Comparison of ENCODE assay signal across 17 cellular contexts in the genomic region with DNA sequence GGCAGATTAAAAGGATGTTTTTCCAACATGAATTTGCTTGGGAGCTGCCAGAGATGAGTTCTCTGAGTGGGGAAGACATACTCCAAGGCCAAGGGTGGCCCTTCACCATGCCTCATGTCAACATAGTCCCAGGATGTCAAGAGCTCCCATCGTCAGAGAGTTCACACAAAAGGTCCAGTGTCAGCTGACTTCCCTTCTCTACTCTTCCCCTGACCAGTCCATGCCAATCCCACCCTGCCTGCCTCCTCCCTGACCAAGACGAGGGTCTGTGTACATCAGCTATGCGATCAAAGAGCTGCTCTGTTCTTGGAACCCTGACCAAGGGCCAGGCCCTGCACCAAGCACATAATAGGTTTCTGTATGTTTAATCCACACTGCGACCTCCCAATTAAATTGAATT.
"Had no signal": no experiment of that assay in that cellular context is flagged by ENCODE, and none has a peak within 500 bp of the region (broad histone marks: within the 10 kb centered on the region; RNA-seq: fewer than 3 reads in every experiment).

No MANE protein-coding gene starts in this region.

- H3K4me3 ChIP-seq: ascending aorta, cardiac muscle cell, mucosa of descending colon, upper lobe of right lung had no signal

- H3K9me3 Mint-ChIP-seq: activated CD4-positive, alpha-beta T cell treated with anti-CD3 and anti-CD28 coated beads, Interleukin-2, amount 10 ng/mL, durations not matched to agents 7 days and 5 days; activated naive CD4-positive, alpha-beta T cell treated with anti-CD3 and anti-CD28 coated beads for 36 hours; activated T-cell treated with anti-CD3 and anti-CD28 coated beads, Interleukin-2, amount 50 U/mL, for 24 hours; neural crest cell; T-helper 1 cell treated with Interleukin-12 subunit alpha and Interleukin-12 subunit beta and Interleukin-4 antibody, amounts not matched to agents 30 μg/mL and 1 μg/mL, for 36 hours had no signal

- H3K27me3 ChIP-seq: ascending aorta, cardiac muscle cell, upper lobe of right lung had no signal

- H3K4me1 ChIP-seq: upper lobe of right lung had no signal

- DNase-seq: activated CD4-positive, alpha-beta T cell treated with anti-CD3 and anti-CD28 coated beads, Interleukin-2, amount 10 ng/mL, durations not matched to agents 7 days and 5 days; activated CD8-positive, alpha-beta T cell treated with anti-CD3 and anti-CD28 coated beads, Interleukin-2, amount 10 ng/mL, durations not matched to agents 7 days and 5 days; activated naive CD4-positive, alpha-beta T cell treated with anti-CD3 and anti-CD28 coated beads for 36 hours; activated T-cell treated with anti-CD3 and anti-CD28 coated beads, Interleukin-2, amount 50 U/mL, for 24 hours; glutamatergic neuron; mucosa of descending colon; naive B cell; stimulated activated CD4-positive, alpha-beta T cell treated with anti-CD3 and anti-CD28 coated beads, Interleukin-4, amount 100 ng/mL, for 4 hours; upper lobe of right lung had no signal

- H3K4me1 Mint-ChIP-seq: neural crest cell; stimulated activated memory B cell treated with anti-CD40 and anti-IgM and Interleukin-4, amounts not matched to agents 10 μg/mL and 1 μg/mL and 100 μg/mL, for 72 hours had no signal

- H3K36me3 ChIP-seq: ascending aorta, cardiac muscle cell, upper lobe of right lung had no signal

- H3K9me3 ChIP-seq: ascending aorta, mucosa of descending colon, upper lobe of right lung had no signal

- H3K27ac ChIP-seq: ascending aorta, cardiac muscle cell, upper lobe of right lung had no signal

- H3K27me3 Mint-ChIP-seq: activated CD4-positive, alpha-beta T cell treated with anti-CD3 and anti-CD28 coated beads, Interleukin-2, amount 10 ng/mL, durations not matched to agents 7 days and 5 days; activated T-cell treated with anti-CD3 and anti-CD28 coated beads, Interleukin-2, amount 50 U/mL, for 24 hours; memory B cell; naive B cell had no signal

- ATAC-seq: activated CD4-positive, CD25-positive, alpha-beta regulatory T cell treated with anti-CD3 and anti-CD28 coated beads, Interleukin-2, amount 50 U/mL, for 24 hours; activated CD8-positive, alpha-beta T cell treated with anti-CD3 and anti-CD28 coated beads, Interleukin-2, amount 10 ng/mL, durations not matched to agents 7 days and 5 days; mucosa of descending colon; sciatic nerve; stimulated activated memory B cell treated with anti-CD40 and anti-IgM and Interleukin-4, amounts not matched to agents 10 μg/mL and 1 μg/mL and 100 μg/mL, for 72 hours; upper lobe of right lung had no signal

- H3K4me3 Mint-ChIP-seq: activated CD4-positive, alpha-beta T cell treated with anti-CD3 and anti-CD28 coated beads, Interleukin-2, amount 10 ng/mL, durations not matched to agents 7 days and 5 days; activated CD8-positive, alpha-beta T cell treated with anti-CD3 and anti-CD28 coated beads, Interleukin-2, amount 10 ng/mL, durations not matched to agents 7 days and 5 days; activated naive CD4-positive, alpha-beta T cell treated with anti-CD3 and anti-CD28 coated beads for 36 hours; activated T-cell treated with anti-CD3 and anti-CD28 coated beads, Interleukin-2, amount 50 U/mL, for 24 hours; memory B cell; naive B cell; neural crest cell; stimulated activated memory B cell treated with anti-CD40 and anti-IgM and Interleukin-4, amounts not matched to agents 10 μg/mL and 1 μg/mL and 100 μg/mL, for 72 hours; T-helper 1 cell treated with Interleukin-12 subunit alpha and Interleukin-12 subunit beta and Interleukin-4 antibody, amounts not matched to agents 30 μg/mL and 1 μg/mL, for 36 hours had no signal
